In the genomic region with DNA sequence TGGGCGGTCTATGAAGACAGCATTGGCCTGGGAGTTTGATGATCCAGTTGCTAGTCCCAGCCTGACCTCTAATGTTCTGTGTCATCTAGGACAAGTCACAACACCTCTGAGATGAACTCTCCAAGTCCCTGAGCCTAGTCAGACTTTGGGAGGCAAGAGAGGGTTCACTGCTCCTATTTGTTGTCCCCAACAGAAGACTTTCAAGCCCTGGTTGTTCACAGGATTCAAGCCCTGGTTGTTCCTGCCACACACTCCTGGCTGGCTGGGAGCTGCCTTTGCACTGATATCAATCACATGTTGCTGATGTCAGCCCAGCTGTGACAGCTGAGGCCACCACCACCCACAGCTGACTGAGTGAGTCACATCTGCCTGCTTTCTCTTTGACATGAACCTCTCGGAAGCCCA, we compare ENCODE assay signal across 8 cellular contexts.
DNase-seq lines count a peak whose midpoint lies in the region; ATAC-seq and TF ChIP-seq lines count a peak whose summit lies in the region.

No MANE protein-coding gene starts in this region.

- H3K27ac Mint-ChIP-seq in activated CD4-positive, alpha-beta T cell treated with anti-CD3 and anti-CD28 coated beads, Interleukin-2, amount 10 ng/mL, durations not matched to agents 24 days and 14 days: peak overlapping the region; percentile 72
- H3K27ac Mint-ChIP-seq in effector memory CD8-positive, alpha-beta T cell: no peak overlapping the region

- TF ChIP-seq POLR2A in testis (IDR thresholded peaks at IDR 0.05): no peak

- no peaks in the 10 kb centered on the region for H3K36me3 Mint-ChIP-seq in activated CD4-positive, alpha-beta T cell treated with anti-CD3 and anti-CD28 coated beads, Interleukin-2, amount 10 ng/mL, durations not matched to agents 24 days and 14 days (ENCODE audit: low read depth)
- no peaks in the 10 kb centered on the region for H3K36me3 Mint-ChIP-seq in effector memory CD8-positive, alpha-beta T cell (ENCODE audit: insufficient read depth)

- WGBS in testis, 2 donors: 90 to 92% methylated on average over 2 of the region's 2 CpGs

- H3K27me3 Mint-ChIP-seq in activated CD4-positive, alpha-beta T cell treated with anti-CD3 and anti-CD28 coated beads, Interleukin-2, amount 10 ng/mL, durations not matched to agents 24 days and 14 days: peaks cover 10% of the 10 kb centered on the region
- peaks cover 12 to 22% of the 10 kb centered on the region in 2 donors for H3K27me3 Mint-ChIP-seq in effector memory CD8-positive, alpha-beta T cell

- intact Hi-C loops in activated CD4-positive, alpha-beta T cell treated with anti-CD3 and anti-CD28 coated beads, Interleukin-2, amount 10 ng/mL, durations not matched to agents 24 days and 14 days (cut with micrococcal nuclease): loop anchor here (1.0 to 10.0 kb wide), 5 partner anchors 62 to 254 kb away; a partner anchor contains a TSS
- intact Hi-C loops in testis (cut with DNase I; ENCODE audit: low total_unique reads): no loop called here

- H3K4me3 ChIP-seq in testis: no peak overlapping the region

- no peaks in the 10 kb centered on the region for H3K9me3 ChIP-seq in testis

- TF ChIP-seq CTCF in testis (IDR thresholded peaks at IDR 0.05): no peak

- DNase-seq in Ammon's horn (ENCODE audit: low spot score) (peak; percentile 77), nucleus accumbens (lab: John Stamatoyannopoulos, UW) (peak in 53 of 56 donors; percentile 6 to 85 (median 46)), testis (peak; percentile 22), NCI-H446 treated with DMSO at 0.1 percent for 48 hours (lab: John Stamatoyannopoulos, UW) (no peak)
- peak; percentile 81 for DNase-seq in activated CD4-positive, alpha-beta T cell treated with anti-CD3 and anti-CD28 coated beads, Interleukin-2, amount 10 ng/mL, durations not matched to agents 24 days and 14 days
- DNase-seq in effector memory CD8-positive, alpha-beta T cell: peak; percentile 13 to 32 (median 21)

- H3K4me3 Mint-ChIP-seq in activated CD4-positive, alpha-beta T cell treated with anti-CD3 and anti-CD28 coated beads, Interleukin-2, amount 10 ng/mL, durations not matched to agents 24 days and 14 days: no peak overlapping the region
- H3K4me3 Mint-ChIP-seq in effector memory CD8-positive, alpha-beta T cell: no peak overlapping the region

- H3K9me3 Mint-ChIP-seq in activated CD4-positive, alpha-beta T cell treated with anti-CD3 and anti-CD28 coated beads, Interleukin-2, amount 10 ng/mL, durations not matched to agents 24 days and 14 days: no peaks in the 10 kb centered on the region
- H3K9me3 Mint-ChIP-seq in effector memory CD8-positive, alpha-beta T cell: no peaks in the 10 kb centered on the region

- H3K27me3 ChIP-seq in testis: no peaks in the 10 kb centered on the region

- H3K27ac ChIP-seq in testis: no peak overlapping the region

- peak; percentile 68 for ATAC-seq in GM19372 (IDR thresholded peaks at IDR 0.05; ENCODE audit: low read depth, unreplicated experiment)
- ATAC-seq in HG03442 (IDR thresholded peaks at IDR 0.05; ENCODE audit: unreplicated experiment): peak; percentile 100
- ATAC-seq in effector memory CD8-positive, alpha-beta T cell (replicated peaks): peak; percentile 96

- H3K36me3 ChIP-seq in testis (ENCODE audit: low read depth, missing control alignments): no peaks in the 10 kb centered on the region

- no peaks in the 10 kb centered on the region for H3K4me1 ChIP-seq in testis

- H3K4me1 Mint-ChIP-seq in activated CD4-positive, alpha-beta T cell treated with anti-CD3 and anti-CD28 coated beads, Interleukin-2, amount 10 ng/mL, durations not matched to agents 24 days and 14 days: peaks cover 9% of the 10 kb centered on the region
- peaks cover 7% of the 10 kb centered on the region in 2 donors for H3K4me1 Mint-ChIP-seq in effector memory CD8-positive, alpha-beta T cell (ENCODE audit: low read depth in 2 of 2)
